In genomic region chr6:163893609-163894189, GRCh38 we compare ENCODE assay signal across 1 cellular context.
TF ChIP-seq lines count a peak whose summit lies in the region.

No MANE protein-coding gene starts in this region.

TF ChIP-seq in K562, 482 proteins besides CTCF, POLR2A, EP300 and RAD21 (continued from another document):
- peak; percentile 90 for TF ChIP-seq RBM25 (IDR thresholded peaks at IDR 0.05; ENCODE audit: low read depth, low read length, severe bottlenecking)
